ENCODE assay signal across 1 cellular context in the genomic region with DNA sequence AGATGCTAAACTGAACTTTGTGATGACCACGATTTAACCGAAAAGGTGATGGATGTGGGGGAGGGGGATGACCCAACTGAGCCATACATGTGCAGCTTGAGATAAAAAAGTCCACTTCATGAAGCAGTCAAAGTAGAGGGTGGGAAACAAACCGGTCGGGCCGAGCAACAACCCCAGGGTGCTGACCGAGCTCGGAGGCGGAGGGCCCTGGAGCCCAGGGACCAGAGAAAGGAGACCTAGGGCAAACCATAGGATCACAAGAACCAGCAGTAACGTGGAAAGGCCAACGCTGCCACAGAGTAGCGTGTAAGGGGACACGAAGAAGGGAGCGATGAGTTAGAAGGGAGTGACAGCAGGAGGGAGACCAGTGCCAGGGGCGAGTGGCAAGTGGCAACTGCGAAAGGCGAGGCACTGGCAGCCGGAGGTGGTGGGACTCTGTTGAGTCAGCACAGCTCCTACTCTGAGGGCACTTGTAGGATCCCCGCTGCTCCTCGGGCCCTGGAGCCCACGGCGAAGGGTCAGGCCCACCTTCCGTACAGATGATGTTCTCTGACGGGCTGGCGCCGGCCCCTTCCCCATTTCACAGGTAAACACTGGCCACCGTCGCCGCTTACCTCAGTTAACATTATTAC.
A peak's percentile ranks its signal among the peaks of the same experiment; 100 is the strongest.
TF ChIP-seq lines count a peak whose summit lies in the region.

No MANE protein-coding gene starts in this region.

TF ChIP-seq in K562, 482 proteins besides CTCF, POLR2A, EP300 and RAD21 (continued from another document and continues in another):
- TF ChIP-seq, protein P1, sequence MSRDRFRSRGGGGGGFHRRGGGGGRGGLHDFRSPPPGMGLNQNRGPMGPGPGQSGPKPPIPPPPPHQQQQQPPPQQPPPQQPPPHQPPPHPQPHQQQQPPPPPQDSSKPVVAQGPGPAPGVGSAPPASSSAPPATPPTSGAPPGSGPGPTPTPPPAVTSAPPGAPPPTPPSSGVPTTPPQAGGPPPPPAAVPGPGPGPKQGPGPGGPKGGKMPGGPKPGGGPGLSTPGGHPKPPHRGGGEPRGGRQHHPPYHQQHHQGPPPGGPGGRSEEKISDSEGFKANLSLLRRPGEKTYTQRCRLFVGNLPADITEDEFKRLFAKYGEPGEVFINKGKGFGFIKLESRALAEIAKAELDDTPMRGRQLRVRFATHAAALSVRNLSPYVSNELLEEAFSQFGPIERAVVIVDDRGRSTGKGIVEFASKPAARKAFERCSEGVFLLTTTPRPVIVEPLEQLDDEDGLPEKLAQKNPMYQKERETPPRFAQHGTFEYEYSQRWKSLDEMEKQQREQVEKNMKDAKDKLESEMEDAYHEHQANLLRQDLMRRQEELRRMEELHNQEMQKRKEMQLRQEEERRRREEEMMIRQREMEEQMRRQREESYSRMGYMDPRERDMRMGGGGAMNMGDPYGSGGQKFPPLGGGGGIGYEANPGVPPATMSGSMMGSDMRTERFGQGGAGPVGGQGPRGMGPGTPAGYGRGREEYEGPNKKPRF (IDR thresholded peaks at IDR 0.05; ENCODE audit: low read depth, low read length), result no peak
- TF ChIP-seq, protein P2, sequence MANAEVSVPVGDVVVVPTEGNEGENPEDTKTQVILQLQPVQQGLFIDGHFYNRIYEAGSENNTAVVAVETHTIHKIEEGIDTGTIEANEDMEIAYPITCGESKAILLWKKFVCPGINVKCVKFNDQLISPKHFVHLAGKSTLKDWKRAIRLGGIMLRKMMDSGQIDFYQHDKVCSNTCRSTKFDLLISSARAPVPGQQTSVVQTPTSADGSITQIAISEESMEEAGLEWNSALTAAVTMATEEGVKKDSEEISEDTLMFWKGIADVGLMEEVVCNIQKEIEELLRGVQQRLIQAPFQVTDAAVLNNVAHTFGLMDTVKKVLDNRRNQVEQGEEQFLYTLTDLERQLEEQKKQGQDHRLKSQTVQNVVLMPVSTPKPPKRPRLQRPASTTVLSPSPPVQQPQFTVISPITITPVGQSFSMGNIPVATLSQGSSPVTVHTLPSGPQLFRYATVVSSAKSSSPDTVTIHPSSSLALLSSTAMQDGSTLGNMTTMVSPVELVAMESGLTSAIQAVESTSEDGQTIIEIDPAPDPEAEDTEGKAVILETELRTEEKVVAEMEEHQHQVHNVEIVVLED (CRISPR knock-in tag; IDR thresholded peaks at IDR 0.05), result no peak
- TF ChIP-seq ZNF79 (CRISPR knock-in tag; IDR thresholded peaks at IDR 0.05; ENCODE audit: low read depth) (no peak), ILF3 (IDR thresholded peaks at IDR 0.05; ENCODE audit: borderline replicate concordance) (no peak), NR2C1 (IDR thresholded peaks at IDR 0.05) (no peak), NR2C1 (tag; IDR thresholded peaks at IDR 0.05) (no peak), RBM17 (IDR thresholded peaks at IDR 0.05; ENCODE audit: borderline replicate concordance, low read depth, low read length) (no peak), MEF2D (tag; conservative IDR thresholded peaks at IDR 0.05; ENCODE audit: low read depth) (no peak), ZFP30 (CRISPR knock-in tag; IDR thresholded peaks at IDR 0.05; ENCODE audit: borderline replicate concordance) (no peak), CBFA2T2 (conservative IDR thresholded peaks at IDR 0.05) (peak; percentile 64; the same call in 1 of the 2 replicates), SNIP1 (IDR thresholded peaks at IDR 0.05; ENCODE audit: low read depth) (no peak), FOXJ2 (tag; IDR thresholded peaks at IDR 0.05) (no peak), SLC30A9 (CRISPR knock-in tag; IDR thresholded peaks at IDR 0.05) (no peak), HNRNPK (IDR thresholded peaks at IDR 0.05; ENCODE audit: low read depth, low read length, poor library complexity, severe bottlenecking) (no peak), NCOA1 (IDR thresholded peaks at IDR 0.05; ENCODE audit: low read depth) (no peak), ZNF780A (CRISPR knock-in tag; IDR thresholded peaks at IDR 0.05) (no peak), ZKSCAN8 (CRISPR knock-in tag; IDR thresholded peaks at IDR 0.05) (no peak), ATF7 (IDR thresholded peaks at IDR 0.05) (no peak), CBX2 (IDR thresholded peaks at IDR 0.05; ENCODE audit: insufficient read depth, low read length, poor library complexity, severe bottlenecking) (no peak), DDX20 (tag; IDR thresholded peaks at IDR 0.05; ENCODE audit: low read depth) (no peak), MCM7 (IDR thresholded peaks at IDR 0.05) (no peak), ZNF3 (CRISPR knock-in tag; IDR thresholded peaks at IDR 0.05) (no peak), EZH2 (IDR thresholded peaks at IDR 0.05; ENCODE audit: borderline replicate concordance, low read depth, low read length) (no peak), GTF2F1 (IDR thresholded peaks at IDR 0.05; ENCODE audit: low read depth, low read length) (no peak; the same call in 1 of the 2 replicates), HSF4 (CRISPR knock-in tag; IDR thresholded peaks at IDR 0.05; ENCODE audit: borderline replicate concordance) (0 out of 2 replicates have a peak, but pooled peaks have one; percentile 14), IRF2 (CRISPR knock-in tag; IDR thresholded peaks at IDR 0.05) (no peak), RBM14 (IDR thresholded peaks at IDR 0.05; ENCODE audit: borderline replicate concordance, insufficient read depth, low read depth, low read length) (no peak), IFI16 (CRISPR knock-in tag; IDR thresholded peaks at IDR 0.05) (no peak), HMG20A (CRISPR knock-in tag; conservative IDR thresholded peaks at IDR 0.05) (no peak), CSDE1 (IDR thresholded peaks at IDR 0.05) (no peak), BMI1 (IDR thresholded peaks at IDR 0.05; ENCODE audit: low read length) (no peak), TARDBP (IDR thresholded peaks at IDR 0.05) (no peak), RBM25 (IDR thresholded peaks at IDR 0.05; ENCODE audit: low read depth, low read length, severe bottlenecking) (no peak), SIN3A (IDR thresholded peaks at IDR 0.05; ENCODE audit: borderline replicate concordance in 2 of 2, control insufficient read depth in 1 of 2, low read depth in 2 of 2, low read length in 2 of 2) (0 out of 4 replicates have a peak, but pooled peaks of 1 of the 2 experiments have one; percentile 26), U2AF2 (optimal IDR thresholded peaks at IDR 0.05; ENCODE audit: low read depth, low read length) (no peak)
- TF ChIP-seq, protein P3, sequence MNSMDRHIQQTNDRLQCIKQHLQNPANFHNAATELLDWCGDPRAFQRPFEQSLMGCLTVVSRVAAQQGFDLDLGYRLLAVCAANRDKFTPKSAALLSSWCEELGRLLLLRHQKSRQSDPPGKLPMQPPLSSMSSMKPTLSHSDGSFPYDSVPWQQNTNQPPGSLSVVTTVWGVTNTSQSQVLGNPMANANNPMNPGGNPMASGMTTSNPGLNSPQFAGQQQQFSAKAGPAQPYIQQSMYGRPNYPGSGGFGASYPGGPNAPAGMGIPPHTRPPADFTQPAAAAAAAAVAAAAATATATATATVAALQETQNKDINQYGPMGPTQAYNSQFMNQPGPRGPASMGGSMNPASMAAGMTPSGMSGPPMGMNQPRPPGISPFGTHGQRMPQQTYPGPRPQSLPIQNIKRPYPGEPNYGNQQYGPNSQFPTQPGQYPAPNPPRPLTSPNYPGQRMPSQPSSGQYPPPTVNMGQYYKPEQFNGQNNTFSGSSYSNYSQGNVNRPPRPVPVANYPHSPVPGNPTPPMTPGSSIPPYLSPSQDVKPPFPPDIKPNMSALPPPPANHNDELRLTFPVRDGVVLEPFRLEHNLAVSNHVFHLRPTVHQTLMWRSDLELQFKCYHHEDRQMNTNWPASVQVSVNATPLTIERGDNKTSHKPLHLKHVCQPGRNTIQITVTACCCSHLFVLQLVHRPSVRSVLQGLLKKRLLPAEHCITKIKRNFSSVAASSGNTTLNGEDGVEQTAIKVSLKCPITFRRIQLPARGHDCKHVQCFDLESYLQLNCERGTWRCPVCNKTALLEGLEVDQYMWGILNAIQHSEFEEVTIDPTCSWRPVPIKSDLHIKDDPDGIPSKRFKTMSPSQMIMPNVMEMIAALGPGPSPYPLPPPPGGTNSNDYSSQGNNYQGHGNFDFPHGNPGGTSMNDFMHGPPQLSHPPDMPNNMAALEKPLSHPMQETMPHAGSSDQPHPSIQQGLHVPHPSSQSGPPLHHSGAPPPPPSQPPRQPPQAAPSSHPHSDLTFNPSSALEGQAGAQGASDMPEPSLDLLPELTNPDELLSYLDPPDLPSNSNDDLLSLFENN (IDR thresholded peaks at IDR 0.05; ENCODE audit: low read depth in 2 of 2, low read length in 2 of 2), result no peak
- TF ChIP-seq, protein P4, sequence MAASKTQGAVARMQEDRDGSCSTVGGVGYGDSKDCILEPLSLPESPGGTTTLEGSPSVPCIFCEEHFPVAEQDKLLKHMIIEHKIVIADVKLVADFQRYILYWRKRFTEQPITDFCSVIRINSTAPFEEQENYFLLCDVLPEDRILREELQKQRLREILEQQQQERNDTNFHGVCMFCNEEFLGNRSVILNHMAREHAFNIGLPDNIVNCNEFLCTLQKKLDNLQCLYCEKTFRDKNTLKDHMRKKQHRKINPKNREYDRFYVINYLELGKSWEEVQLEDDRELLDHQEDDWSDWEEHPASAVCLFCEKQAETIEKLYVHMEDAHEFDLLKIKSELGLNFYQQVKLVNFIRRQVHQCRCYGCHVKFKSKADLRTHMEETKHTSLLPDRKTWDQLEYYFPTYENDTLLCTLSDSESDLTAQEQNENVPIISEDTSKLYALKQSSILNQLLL (CRISPR knock-in tag; IDR thresholded peaks at IDR 0.05; ENCODE audit: borderline replicate concordance), result no peak
- TF ChIP-seq, protein P5, sequence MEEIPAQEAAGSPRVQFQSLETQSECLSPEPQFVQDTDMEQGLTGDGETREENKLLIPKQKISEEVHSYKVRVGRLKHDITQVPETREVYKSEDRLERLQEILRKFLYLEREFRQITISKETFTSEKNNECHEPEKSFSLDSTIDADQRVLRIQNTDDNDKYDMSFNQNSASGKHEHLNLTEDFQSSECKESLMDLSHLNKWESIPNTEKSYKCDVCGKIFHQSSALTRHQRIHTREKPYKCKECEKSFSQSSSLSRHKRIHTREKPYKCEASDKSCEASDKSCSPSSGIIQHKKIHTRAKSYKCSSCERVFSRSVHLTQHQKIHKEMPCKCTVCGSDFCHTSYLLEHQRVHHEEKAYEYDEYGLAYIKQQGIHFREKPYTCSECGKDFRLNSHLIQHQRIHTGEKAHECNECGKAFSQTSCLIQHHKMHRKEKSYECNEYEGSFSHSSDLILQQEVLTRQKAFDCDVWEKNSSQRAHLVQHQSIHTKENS (CRISPR knock-in tag; IDR thresholded peaks at IDR 0.05), result no peak
- TF ChIP-seq, protein P6, sequence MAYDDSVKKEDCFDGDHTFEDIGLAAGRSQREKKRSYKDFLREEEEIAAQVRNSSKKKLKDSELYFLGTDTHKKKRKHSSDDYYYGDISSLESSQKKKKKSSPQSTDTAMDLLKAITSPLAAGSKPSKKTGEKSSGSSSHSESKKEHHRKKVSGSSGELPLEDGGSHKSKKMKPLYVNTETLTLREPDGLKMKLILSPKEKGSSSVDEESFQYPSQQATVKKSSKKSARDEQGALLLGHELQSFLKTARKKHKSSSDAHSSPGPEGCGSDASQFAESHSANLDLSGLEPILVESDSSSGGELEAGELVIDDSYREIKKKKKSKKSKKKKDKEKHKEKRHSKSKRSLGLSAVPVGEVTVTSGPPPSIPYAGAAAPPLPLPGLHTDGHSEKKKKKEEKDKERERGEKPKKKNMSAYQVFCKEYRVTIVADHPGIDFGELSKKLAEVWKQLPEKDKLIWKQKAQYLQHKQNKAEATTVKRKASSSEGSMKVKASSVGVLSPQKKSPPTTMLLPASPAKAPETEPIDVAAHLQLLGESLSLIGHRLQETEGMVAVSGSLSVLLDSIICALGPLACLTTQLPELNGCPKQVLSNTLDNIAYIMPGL (CRISPR knock-in tag; IDR thresholded peaks at IDR 0.05), result no peak; the same call in 1 of the 2 replicates
- TF ChIP-seq, protein P7, sequence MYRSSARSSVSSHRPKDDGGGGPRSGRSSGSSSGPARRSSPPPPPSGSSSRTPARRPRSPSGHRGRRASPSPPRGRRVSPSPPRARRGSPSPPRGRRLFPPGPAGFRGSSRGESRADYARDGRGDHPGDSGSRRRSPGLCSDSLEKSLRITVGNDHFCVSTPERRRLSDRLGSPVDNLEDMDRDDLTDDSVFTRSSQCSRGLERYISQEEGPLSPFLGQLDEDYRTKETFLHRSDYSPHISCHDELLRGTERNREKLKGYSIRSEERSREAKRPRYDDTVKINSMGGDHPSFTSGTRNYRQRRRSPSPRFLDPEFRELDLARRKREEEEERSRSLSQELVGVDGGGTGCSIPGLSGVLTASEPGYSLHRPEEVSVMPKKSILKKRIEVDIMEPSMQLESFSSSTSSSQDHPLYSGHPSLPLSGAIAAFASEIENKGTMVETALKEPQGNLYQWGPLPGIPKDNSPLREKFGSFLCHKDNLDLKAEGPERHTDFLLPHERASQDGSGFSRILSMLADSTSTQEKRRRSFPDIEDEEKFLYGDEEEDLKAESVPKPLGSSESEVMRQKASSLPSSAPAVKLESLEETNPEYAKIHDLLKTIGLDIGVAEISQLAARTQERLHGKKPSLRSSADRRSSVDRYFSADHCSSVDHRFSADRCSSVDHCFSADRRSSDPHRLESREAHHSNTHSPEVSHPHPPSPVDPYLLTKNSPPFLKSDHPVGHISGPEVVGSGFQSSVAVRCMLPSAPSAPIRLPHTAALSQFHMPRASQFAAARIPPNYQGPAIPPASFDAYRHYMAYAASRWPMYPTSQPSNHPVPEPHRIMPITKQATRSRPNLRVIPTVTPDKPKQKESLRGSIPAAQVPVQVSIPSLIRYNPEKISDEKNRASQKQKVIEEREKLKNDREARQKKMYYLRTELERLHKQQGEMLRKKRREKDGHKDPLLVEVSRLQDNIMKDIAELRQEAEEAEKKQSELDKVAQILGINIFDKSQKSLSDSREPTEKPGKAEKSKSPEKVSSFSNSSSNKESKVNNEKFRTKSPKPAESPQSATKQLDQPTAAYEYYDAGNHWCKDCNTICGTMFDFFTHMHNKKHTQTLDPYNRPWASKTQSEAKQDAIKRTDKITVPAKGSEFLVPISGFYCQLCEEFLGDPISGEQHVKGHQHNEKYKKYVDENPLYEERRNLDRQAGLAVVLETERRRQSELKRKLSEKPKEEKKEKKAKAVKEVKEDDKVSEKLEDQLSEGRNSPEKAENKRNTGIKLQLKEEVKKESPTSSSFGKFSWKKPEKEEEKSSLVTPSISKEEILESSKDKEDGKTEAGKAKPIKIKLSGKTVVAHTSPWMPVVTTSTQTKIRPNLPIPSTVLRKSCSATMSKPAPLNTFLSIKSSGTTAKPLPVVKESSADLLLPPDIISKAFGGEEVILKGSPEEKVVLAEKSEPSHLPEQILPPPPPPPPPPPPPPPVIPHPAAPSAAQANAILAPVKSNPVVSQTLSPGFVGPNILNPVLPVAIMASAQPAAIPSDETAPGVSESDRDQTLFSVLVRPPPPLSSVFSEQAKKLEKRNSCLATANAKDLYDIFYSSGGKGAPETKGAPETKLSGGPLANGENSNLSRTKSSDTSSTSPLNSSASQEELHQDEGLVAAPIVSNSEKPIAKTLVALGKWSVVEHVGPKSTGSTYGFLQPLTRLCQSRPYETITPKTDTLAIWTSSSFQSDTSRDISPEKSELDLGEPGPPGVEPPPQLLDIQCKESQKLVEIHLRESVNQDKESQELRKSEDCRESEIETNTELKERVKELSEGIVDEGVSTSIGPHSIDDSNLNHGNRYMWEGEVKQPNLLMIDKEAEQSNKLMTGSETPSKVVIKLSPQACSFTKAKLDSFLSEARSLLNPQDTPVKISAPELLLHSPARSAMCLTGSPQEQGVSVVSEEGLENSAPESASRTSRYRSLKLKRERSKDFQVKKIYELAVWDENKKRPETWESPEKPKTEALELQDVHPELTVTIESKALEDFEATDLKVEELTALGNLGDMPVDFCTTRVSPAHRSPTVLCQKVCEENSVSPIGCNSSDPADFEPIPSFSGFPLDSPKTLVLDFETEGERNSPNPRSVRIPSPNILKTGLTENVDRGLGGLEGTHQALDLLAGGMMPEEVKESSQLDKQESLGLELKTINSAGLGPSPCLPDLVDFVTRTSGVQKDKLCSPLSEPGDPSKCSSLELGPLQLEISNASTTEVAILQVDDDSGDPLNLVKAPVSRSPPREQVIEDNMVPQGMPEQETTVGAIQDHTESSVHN (IDR thresholded peaks at IDR 0.05; ENCODE audit: borderline replicate concordance in 1 of 2, low read depth in 1 of 2), result no peak
